Comparison of ENCODE assay signal across 24 cellular contexts in the genomic region with DNA sequence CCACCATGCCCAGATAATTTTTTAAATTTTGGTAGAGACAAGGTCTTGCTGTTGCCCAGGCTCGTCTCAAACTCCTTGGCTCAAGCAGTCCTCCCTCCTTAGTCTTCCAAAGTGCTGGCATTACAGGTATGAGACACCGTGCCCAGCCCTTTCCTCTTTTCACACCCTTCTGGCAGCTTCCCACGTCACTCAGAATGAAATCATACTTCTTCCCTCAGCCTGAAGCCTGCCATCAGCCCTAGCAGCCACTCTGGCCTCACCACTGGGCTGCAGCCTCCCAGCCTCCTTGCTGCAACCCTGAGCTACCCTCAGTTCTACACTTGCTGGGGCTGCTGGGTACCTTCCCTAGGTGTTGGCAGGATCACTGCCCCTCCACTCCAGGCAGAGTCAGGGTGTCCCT.
"Had no signal": no experiment of that assay in that cellular context is flagged by ENCODE, and none has a peak within 500 bp of the region (broad histone marks: within the 10 kb centered on the region; RNA-seq: fewer than 3 reads in every experiment).

No MANE protein-coding gene starts in this region.

- H3K27me3 Mint-ChIP-seq: activated naive CD4-positive, alpha-beta T cell treated with anti-CD3 and anti-CD28 coated beads, Interleukin-2, amount 50 U/mL, for 24 hours; memory B cell; naive thymus-derived CD8-positive, alpha-beta T cell; type B pancreatic cell had no signal

- ATAC-seq: gastrocnemius medialis; heart left ventricle; left ventricle myocardium superior; naive thymus-derived CD8-positive, alpha-beta T cell; pancreas; right lobe of liver had no signal

- H3K36me3 ChIP-seq: adrenal gland, cardiac muscle cell, gastrocnemius medialis, pancreas, right lobe of liver had no signal

- H3K4me3 Mint-ChIP-seq: activated naive CD4-positive, alpha-beta T cell treated with anti-CD3 and anti-CD28 coated beads, Interleukin-2, amount 50 U/mL, for 24 hours; memory B cell; naive thymus-derived CD8-positive, alpha-beta T cell; T-helper 1 cell treated with Interleukin-12 subunit alpha and Interleukin-12 subunit beta and Interleukin-4 antibody, amounts not matched to agents 30 μg/mL and 1 μg/mL, for 36 hours; type B pancreatic cell had no signal

- H3K27me3 ChIP-seq: adrenal gland, cardiac muscle cell, dorsolateral prefrontal cortex, gastrocnemius medialis, heart left ventricle, pancreas, right lobe of liver, stomach had no signal

- H3K27ac Mint-ChIP-seq: activated naive CD4-positive, alpha-beta T cell treated with anti-CD3 and anti-CD28 coated beads, Interleukin-2, amount 50 U/mL, for 24 hours; memory B cell; naive thymus-derived CD8-positive, alpha-beta T cell; T-helper 1 cell treated with Interleukin-12 subunit alpha and Interleukin-12 subunit beta and Interleukin-4 antibody, amounts not matched to agents 30 μg/mL and 1 μg/mL, for 36 hours; type B pancreatic cell had no signal

- H3K9me3 ChIP-seq: adrenal gland, gastrocnemius medialis, heart left ventricle, pancreas, right lobe of liver, stomach had no signal

- H3K4me1 ChIP-seq: pancreas, right lobe of liver had no signal

- DNase-seq: activated CD4-positive, alpha-beta T cell treated with anti-CD3 and anti-CD28 coated beads, Interleukin-2, amount 50 U/mL, for 1 hour; activated CD4-positive, CD25-positive, alpha-beta regulatory T cell treated with anti-CD3 and anti-CD28 coated beads, Interleukin-2, amount 50 U/mL, for 72 hours; activated CD8-positive, alpha-beta memory T cell treated with anti-CD3 and anti-CD28 coated beads for 24 hours; activated CD8-positive, alpha-beta memory T cell treated with anti-CD3 and anti-CD28 coated beads, Interleukin-2, amount 50 U/mL, for 48 hours; activated effector memory CD4-positive, alpha-beta T cell treated with Interleukin-2 at 50 U/mL for 16 hours; activated T-cell treated with anti-CD3 and anti-CD28 coated beads, Interleukin-2, amount 50 U/mL, for 48 hours; adrenal gland; erythroblast; heart left ventricle; left ventricle myocardium superior; naive thymus-derived CD8-positive, alpha-beta T cell; small intestine; stimulated activated CD4-positive, alpha-beta T cell treated with anti-CD3 and anti-CD28 coated beads, Interleukin-15, amount 100 ng/mL, for 24 hours; stimulated activated CD4-positive, alpha-beta T cell treated with anti-CD3 and anti-CD28 coated beads, Interleukin-2, amount 100 ng/mL, for 48 hours; stomach had no signal

- H3K9me3 Mint-ChIP-seq: activated naive CD4-positive, alpha-beta T cell treated with anti-CD3 and anti-CD28 coated beads, Interleukin-2, amount 50 U/mL, for 24 hours; memory B cell; naive thymus-derived CD8-positive, alpha-beta T cell; T-helper 1 cell treated with Interleukin-12 subunit alpha and Interleukin-12 subunit beta and Interleukin-4 antibody, amounts not matched to agents 30 μg/mL and 1 μg/mL, for 36 hours; type B pancreatic cell had no signal

- H3K4me3 ChIP-seq: adrenal gland, cardiac muscle cell, dorsolateral prefrontal cortex, gastrocnemius medialis, heart left ventricle, pancreas, right lobe of liver, stomach had no signal

- H3K27ac ChIP-seq: adrenal gland, cardiac muscle cell, gastrocnemius medialis, heart left ventricle, pancreas, right lobe of liver, stomach had no signal

- H3K4me1 Mint-ChIP-seq: activated naive CD4-positive, alpha-beta T cell treated with anti-CD3 and anti-CD28 coated beads, Interleukin-2, amount 50 U/mL, for 24 hours; memory B cell had no signal
